ENCODE assay signal across 31 cellular contexts in the genomic region with DNA sequence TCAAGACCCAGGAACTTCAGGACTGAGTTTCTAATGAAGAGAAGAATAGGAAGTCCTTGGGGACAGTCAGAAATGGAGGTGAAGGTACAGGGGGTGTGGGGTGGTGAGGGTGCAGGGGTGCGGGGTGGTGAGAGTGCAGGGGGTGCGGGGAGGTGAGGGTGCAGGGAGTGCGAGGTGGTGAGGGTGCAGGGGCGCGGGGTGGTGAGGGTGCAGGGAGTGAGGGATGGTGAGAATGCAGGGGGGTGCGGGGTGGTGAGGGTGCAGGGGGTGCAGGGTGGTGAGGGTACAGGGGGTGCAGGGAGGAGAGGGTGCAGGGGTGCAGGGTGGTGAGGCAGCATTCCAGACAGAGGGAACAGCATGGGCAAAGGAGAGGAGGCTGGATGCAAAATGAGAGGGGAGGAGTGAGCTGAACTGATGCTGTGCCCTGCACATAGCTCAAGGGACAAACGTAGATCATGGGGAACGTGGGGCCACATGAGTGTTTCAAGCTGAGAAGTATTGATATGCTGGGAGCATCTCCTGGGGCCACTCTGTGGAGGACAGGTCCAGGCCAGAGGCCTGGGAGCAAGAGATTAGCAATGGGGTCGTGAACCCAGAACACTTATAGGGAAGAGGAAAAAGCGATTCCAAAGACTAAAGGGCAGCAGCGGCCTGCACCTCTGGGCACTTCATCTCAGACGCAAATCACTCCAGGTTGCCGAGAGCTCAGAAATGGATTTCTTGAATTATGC.
"Had no signal": no experiment of that assay in that cellular context is flagged by ENCODE, and none has a peak within 500 bp of the region (broad histone marks: within the 10 kb centered on the region; RNA-seq: fewer than 3 reads in every experiment).

No MANE protein-coding gene starts in this region.

- H3K27ac Mint-ChIP-seq: activated naive CD4-positive, alpha-beta T cell treated with anti-CD3 and anti-CD28 coated beads for 36 hours; activated naive CD8-positive, alpha-beta T cell treated with anti-CD3 and anti-CD28 coated beads for 36 hours; brain; mesothelial cell of epicardium had no signal

- H3K9ac ChIP-seq: parathyroid adenoma had no signal

- H3K9me3 Mint-ChIP-seq: activated naive CD4-positive, alpha-beta T cell treated with anti-CD3 and anti-CD28 coated beads for 36 hours; activated naive CD8-positive, alpha-beta T cell treated with anti-CD3 and anti-CD28 coated beads for 36 hours; mesothelial cell of epicardium; naive B cell had no signal

- H2AFZ ChIP-seq: parathyroid adenoma had no signal

- H3K4me3 Mint-ChIP-seq: activated naive CD4-positive, alpha-beta T cell treated with anti-CD3 and anti-CD28 coated beads for 36 hours; activated naive CD8-positive, alpha-beta T cell treated with anti-CD3 and anti-CD28 coated beads for 36 hours; brain; mesothelial cell of epicardium; naive B cell had no signal

- DNase-seq: activated CD4-positive, alpha-beta T cell treated with anti-CD3 and anti-CD28 coated beads, Interleukin-2, amount 50 U/mL, for 1 hour; activated CD4-positive, CD25-positive, alpha-beta regulatory T cell treated with anti-CD3 and anti-CD28 coated beads, Interleukin-2, amount 50 U/mL, for 72 hours; activated effector memory CD4-positive, alpha-beta T cell treated with anti-CD3 and anti-CD28 coated beads, Interleukin-2, amount 50 U/mL, for 16 hours; activated naive CD4-positive, alpha-beta T cell treated with anti-CD3 and anti-CD28 coated beads for 36 hours; activated naive CD8-positive, alpha-beta T cell treated with anti-CD3 and anti-CD28 coated beads for 36 hours; activated T-cell treated with anti-CD3 and anti-CD28 coated beads for 4 hours; adrenal gland; aorta; cerebellar nuclear complex; colonic mucosa; effector CD8-positive, alpha-beta T cell; glutamatergic neuron; islet precursor cell; left ventricle myocardium inferior; naive B cell; occipital lobe; stimulated activated CD4-positive, alpha-beta T cell treated with anti-CD3 and anti-CD28 coated beads, Interleukin-2, amount 100 ng/mL, for 24 hours; stimulated activated naive CD4-positive, alpha-beta T cell treated with Interleukin-2 at 50 U/mL for 16 hours; trophoblast cell; WERI-Rb-1 had no signal

- H3K4me1 ChIP-seq: adrenal gland, colonic mucosa, parathyroid adenoma, vagina had no signal

- H3K27ac ChIP-seq: adrenal gland, cardiac muscle cell, colonic mucosa, epithelial cell of prostate, left ventricle myocardium inferior, parathyroid adenoma, right atrium auricular region, thoracic aorta, vagina, WERI-Rb-1 had no signal

- H3K4me1 Mint-ChIP-seq: activated naive CD8-positive, alpha-beta T cell treated with anti-CD3 and anti-CD28 coated beads for 36 hours had no signal

- H3K36me3 Mint-ChIP-seq: activated naive CD8-positive, alpha-beta T cell treated with anti-CD3 and anti-CD28 coated beads for 36 hours; brain; mesothelial cell of epicardium; naive B cell had no signal

- H3K9me3 ChIP-seq: adrenal gland, colonic mucosa, left ventricle myocardium inferior, right atrium auricular region, thoracic aorta, vagina had no signal

- H3K4me2 ChIP-seq: smooth muscle cell had no signal

- FAIRE-seq: endometrium, frontal cortex had no signal

- H3K79me2 ChIP-seq: parathyroid adenoma had no signal

- H3K4me3 ChIP-seq: adrenal gland, cardiac muscle cell, colonic mucosa, left ventricle myocardium inferior, right atrium auricular region, smooth muscle cell, thoracic aorta, vagina had no signal

- H3K36me3 ChIP-seq: adrenal gland, cardiac muscle cell, colonic mucosa, left ventricle myocardium inferior, right atrium auricular region, thoracic aorta, vagina, WERI-Rb-1 had no signal

- H3K27me3 ChIP-seq: adrenal gland, cardiac muscle cell, colonic mucosa, right atrium auricular region, vagina had no signal
